ENCODE assay signal across 31 cellular contexts in the genomic region with DNA sequence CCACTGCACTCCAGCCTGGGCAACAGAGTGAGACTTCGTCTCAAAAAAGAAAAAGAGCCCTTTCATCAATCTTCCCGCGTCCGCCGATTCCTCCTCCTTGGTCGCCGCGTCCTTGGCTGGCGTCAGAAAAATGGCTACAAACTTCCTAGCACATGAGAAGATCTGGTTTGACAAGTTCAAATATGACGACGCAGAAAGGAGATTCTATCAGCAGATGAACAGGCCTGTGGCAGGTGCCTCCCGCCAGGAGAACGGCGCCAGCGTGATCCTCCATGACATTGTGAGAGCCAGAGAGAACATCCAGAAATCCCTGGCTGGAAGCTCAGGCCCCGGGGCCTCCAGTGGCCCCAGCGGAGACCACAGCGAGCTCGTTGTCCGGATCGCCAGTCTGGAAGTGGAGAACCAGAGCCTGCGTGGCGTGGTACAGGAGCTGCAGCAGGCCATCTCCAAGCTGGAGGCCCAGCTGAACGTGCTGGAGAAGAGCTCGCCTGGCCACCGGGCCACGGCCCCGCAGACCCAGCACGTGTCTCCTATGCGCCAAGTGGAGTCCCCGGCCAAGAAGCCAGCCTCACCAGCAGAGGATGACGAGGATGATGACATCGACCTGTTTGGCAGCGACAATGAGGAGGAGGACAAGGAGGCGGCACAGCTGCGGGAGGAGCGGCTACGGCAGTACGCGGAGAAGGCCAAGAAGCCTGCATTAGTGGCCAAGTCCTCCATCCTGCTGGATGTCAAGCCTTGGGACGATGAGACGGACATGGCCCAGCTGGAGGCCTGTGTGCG. TPM values are rescaled to one million over a fixed set of nuclear protein-coding genes. Genes with fewer than 3 reads are reported as not detected.
DNase-seq lines count a peak whose midpoint lies in the region; ATAC-seq, FAIRE-seq and TF ChIP-seq lines count a peak whose summit lies in the region.
"Had no signal": no experiment of that assay in that cellular context is flagged by ENCODE, and none has a peak within 500 bp of the region (broad histone marks: within the 10 kb centered on the region; RNA-seq: fewer than 3 reads in every experiment).

No MANE protein-coding gene starts in this region.

- no peak overlapping the region for H2AFZ ChIP-seq in K562 (ENCODE audit: low read depth, low read length)

- TF ChIP-seq RAD21 in K562 (CRISPR knock-in tag; conservative IDR thresholded peaks at IDR 0.05 in 1 of 2, IDR thresholded peaks at IDR 0.05 in 1 of 2), result no peak

- TF ChIP-seq EP300 in K562 (IDR thresholded peaks at IDR 0.05; ENCODE audit: low read length), result no peak

- TF ChIP-seq CTCF in K562 (IDR thresholded peaks at IDR 0.05 in 2 of 3, conservative IDR thresholded peaks at IDR 0.05 in 1 of 3; ENCODE audit: insufficient read depth in 2 of 3, low read depth in 1 of 3, low read length in 3 of 3) (no peak), neural crest cell (conservative IDR thresholded peaks at IDR 0.05) (no peak)

- no peaks in the 10 kb centered on the region for H3K9me1 ChIP-seq in K562 (ENCODE audit: control insufficient read depth, insufficient read depth, low read length)

- no peaks in the 10 kb centered on the region for H3K27me3 Mint-ChIP-seq in activated T-cell treated with anti-CD3 and anti-CD28 coated beads, Interleukin-2, amount 50 U/mL, for 72 hours (ENCODE audit: low read depth)
- H3K27me3 Mint-ChIP-seq in activated T-cell treated with anti-CD3 and anti-CD28 coated beads, Interleukin-2, amount 50 U/mL, for 4 hours (ENCODE audit: low read depth), result no peaks in the 10 kb centered on the region
- H3K27me3 Mint-ChIP-seq in neural crest cell (ENCODE audit: low read depth), result peaks cover 28% of the 10 kb centered on the region

- no peak for DNase-seq in activated T-cell treated with anti-CD3 and anti-CD28 coated beads, Interleukin-2, amount 50 U/mL, for 72 hours
- DNase-seq in activated T-cell treated with anti-CD3 and anti-CD28 coated beads, Interleukin-2, amount 50 U/mL, for 4 hours, result no peak
- DNase-seq in K562 (ENCODE audit: extremely low read depth in 1 of 4, low spot score in 3 of 4) (no peak), neural crest cell (ENCODE audit: low read depth, low spot score) (no peak)
- DNase-seq in activated CD4-positive, alpha-beta T cell treated with anti-CD3 and anti-CD28 coated beads for 1 hour, result no peak
- DNase-seq: activated B cell treated with CpG ODN at 0.5 μM for 24 hours; foreskin keratinocyte; hippocampal formation; MM.1S; NCI-H1436 treated with DMSO at 0.1 percent for 48 hours; NCI-H2171; NCI-H526 treated with DMSO at 0.1 percent for 48 hours; OCI-M1; SHP77 treated with DMSO at 0.1 percent for 48 hours; spleen; stimulated activated CD8-positive, alpha-beta memory T cell treated with anti-CD3 and anti-CD28 coated beads, Interleukin-4, amount 100 ng/mL, for 48 hours had no signal

- no peak for TF ChIP-seq POLR2A in K562 (conservative IDR thresholded peaks at IDR 0.05)

- no peaks in the 10 kb centered on the region for H3K9me3 ChIP-seq in K562 (replicated peaks; ENCODE audit: control insufficient read depth, insufficient read depth, low read depth, low read length)
- H3K9me3 ChIP-seq: spleen had no signal

- BruUV-seq in K562 (replicated peaks; lab: Mats Ljungman, UMichigan), result no TSS peak

- H4K20me1 ChIP-seq in K562 (replicated peaks; ENCODE audit: control insufficient read depth, insufficient read depth, low read length), result no peaks in the 10 kb centered on the region

- intact Hi-C loops in K562 (cut with micrococcal nuclease), result no loop called here

- peaks cover 0 to 4% of the 10 kb centered on the region in 2 donors for H3K36me3 Mint-ChIP-seq in activated T-cell treated with anti-CD3 and anti-CD28 coated beads, Interleukin-2, amount 50 U/mL, for 72 hours (ENCODE audit: insufficient read depth in 2 of 2)
- no peaks in the 10 kb centered on the region for H3K36me3 Mint-ChIP-seq in activated T-cell treated with anti-CD3 and anti-CD28 coated beads, Interleukin-2, amount 50 U/mL, for 4 hours (ENCODE audit: insufficient read depth)
- no peaks in the 10 kb centered on the region for H3K36me3 Mint-ChIP-seq in neural crest cell (ENCODE audit: low read depth)
- H3K36me3 Mint-ChIP-seq: memory B cell had no signal

- H3K27me3 ChIP-seq in K562 (ENCODE audit: control insufficient read depth in 2 of 2, insufficient read depth in 2 of 2, low read length in 2 of 2), result no peaks in the 10 kb centered on the region

- H3K4me2 ChIP-seq in K562 (ENCODE audit: insufficient read depth, low read length), result no peak overlapping the region

- no peak overlapping the region for H3K27ac Mint-ChIP-seq in activated T-cell treated with anti-CD3 and anti-CD28 coated beads, Interleukin-2, amount 50 U/mL, for 72 hours
- H3K27ac Mint-ChIP-seq in neural crest cell (ENCODE audit: unreplicated experiment), result no peak overlapping the region
- H3K27ac Mint-ChIP-seq: activated B cell treated with CpG ODN at 0.5 μM for 24 hours, IgD-negative memory B cell, memory B cell had no signal

- CTCF ChIA-PET in K562 (lab: Yijun Ruan, JAX; ENCODE audit: low intra/inter-chr PET ratio), result no interaction called here

- H3K4me3 ChIP-seq in K562, result no peak overlapping the region
- H3K4me3 ChIP-seq: spleen had no signal

- no peak for ATAC-seq in activated T-cell treated with anti-CD3 and anti-CD28 coated beads, Interleukin-2, amount 50 U/mL, for 72 hours (replicated peaks in 1 of 2)
- ATAC-seq in activated T-cell treated with anti-CD3 and anti-CD28 coated beads, Interleukin-2, amount 50 U/mL, for 4 hours, result no peak
- ATAC-seq in K562 (no peak), GM21717 (IDR thresholded peaks at IDR 0.05; ENCODE audit: unreplicated experiment) (no peak)
- ATAC-seq: foreskin keratinocyte had no signal

- H3K4me1 Mint-ChIP-seq in activated T-cell treated with anti-CD3 and anti-CD28 coated beads, Interleukin-2, amount 50 U/mL, for 72 hours (ENCODE audit: low read depth), result peaks cover 10% of the 10 kb centered on the region
- peaks cover 18% of the 10 kb centered on the region for H3K4me1 Mint-ChIP-seq in activated T-cell treated with anti-CD3 and anti-CD28 coated beads, Interleukin-2, amount 50 U/mL, for 4 hours (ENCODE audit: low read depth)
- H3K4me1 Mint-ChIP-seq in neural crest cell, result peaks cover 14% of the 10 kb centered on the region

- peak overlapping the region in 1 of 2 experiments; percentile 26; a peak in 1 of 4 replicates for H3K9ac ChIP-seq in K562 (ENCODE audit: insufficient read depth in 1 of 2, low read depth in 2 of 2, low read length in 2 of 2)

- in situ Hi-C loops in K562 (cut with MboI), result loop anchor here (5.0 to 25.0 kb wide), 2 partner anchors 188 to 483 kb away; no protein-coding TSS in a partner anchor

- no peak overlapping the region for H3K27ac ChIP-seq in K562 (ENCODE audit: extremely low read depth, low read depth, low read length)
- H3K27ac ChIP-seq: epithelial cell of prostate, foreskin keratinocyte, HL-60 had no signal

- POLR2A ChIA-PET in K562 (lab: Yijun Ruan, JAX), result interaction anchor here (0.6 to 1.0 kb wide), 4 partner anchors 9 to 12 kb away, joined by 3 to 4 read pairs (median 4); no protein-coding TSS in a partner anchor

- peaks cover 19% of the 10 kb centered on the region for H3K79me2 ChIP-seq in K562 (ENCODE audit: control insufficient read depth, insufficient read depth, low read length)

- H3K9me3 Mint-ChIP-seq in activated T-cell treated with anti-CD3 and anti-CD28 coated beads, Interleukin-2, amount 50 U/mL, for 72 hours, result no peaks in the 10 kb centered on the region
- H3K9me3 Mint-ChIP-seq in activated T-cell treated with anti-CD3 and anti-CD28 coated beads, Interleukin-2, amount 50 U/mL, for 4 hours, result no peaks in the 10 kb centered on the region
- H3K9me3 Mint-ChIP-seq in neural crest cell, result no peaks in the 10 kb centered on the region
- H3K9me3 Mint-ChIP-seq: activated B cell treated with CpG ODN at 0.5 μM for 24 hours, memory B cell had no signal

- peak overlapping the region; percentile 53 to 56 for H3K4me3 Mint-ChIP-seq in activated T-cell treated with anti-CD3 and anti-CD28 coated beads, Interleukin-2, amount 50 U/mL, for 72 hours
- no peak overlapping the region for H3K4me3 Mint-ChIP-seq in activated T-cell treated with anti-CD3 and anti-CD28 coated beads, Interleukin-2, amount 50 U/mL, for 4 hours
- H3K4me3 Mint-ChIP-seq in neural crest cell, result peak overlapping the region; percentile 64
- H3K4me3 Mint-ChIP-seq: activated B cell treated with CpG ODN at 0.5 μM for 24 hours had no signal

- H3K36me3 ChIP-seq in K562 (ENCODE audit: control insufficient read depth, insufficient read depth, low read length), result no peaks in the 10 kb centered on the region
- H3K36me3 ChIP-seq: spleen had no signal

- peaks cover 9 to 47% of the 10 kb centered on the region in 2 experiments; a peak in 4 of 5 replicates for H3K4me1 ChIP-seq in K562 (replicated peaks in 1 of 2; ENCODE audit: control insufficient read depth in 2 of 2, insufficient read depth in 2 of 2, low read length in 2 of 2)
- H3K4me1 ChIP-seq: foreskin keratinocyte had no signal

- no peak for FAIRE-seq in K562 (lab: Jason Lieb, UNC)
- FAIRE-seq: A204.1, D721Med, GM18507, islet of Langerhans had no signal

- 75% methylated on average over 22 of the region's 43 CpGs for WGBS in K562 (ENCODE audit: insufficient coverage, low coverage, missing lambda C conversion rate)

RNA-seq across cellular contexts. Expression of gene MISP3, which starts 2.1 kb away (rescaled TPM):
- 1 to 10 TPM; 4.6 to 5.8 TPM for total RNA-seq in activated T-cell treated with anti-CD3 and anti-CD28 coated beads, Interleukin-2, amount 50 U/mL, for 72 hours
- under 1 TPM; 0.24 to 0.48 (median 0.43) TPM for total RNA-seq in activated T-cell treated with anti-CD3 and anti-CD28 coated beads, Interleukin-2, amount 50 U/mL, for 4 hours
- 1.7 and 5.3 TPM in 2 replicates for total RNA-seq in K562 (2011; cell fraction: chromatin; rRNA removed; ENCODE audit: low replicate concordance)
- 5.5 and 5.7 TPM in 2 replicates for total RNA-seq in K562 (2011; cell fraction: nucleolus; rRNA removed)
- 4.1 and 5.0 TPM in 2 replicates for total RNA-seq in K562 (2011; cell fraction: nucleoplasm; rRNA removed)
- total RNA-seq in K562 (2014; rRNA removed) (3.1 and 3.9 TPM in 2 replicates), K562 (2014; rRNA removed; fragmentation: Illumina TruSeq; extraction: Trizol) (0.69 and 0.73 TPM in 2 replicates), K562 (2015; rRNA removed; fragmentation: Illumina TruSeq; extraction: Trizol) (1.6 and 1.9 TPM in 2 replicates), K562 (2021) (1.9 and 2.9 TPM in 2 replicates), neural crest cell (0.39 and 0.98 TPM in 2 replicates)
- polyA plus RNA-seq in K562 (2011; rRNA removed) (1.2 and 2.1 TPM in 2 replicates), K562 (2014; fragmentation: Illumina TruSeq; extraction: Trizol) (2.6 and 3.2 TPM in 2 replicates), K562 (2014; fragmentation: Nextera tagmentation; extraction: Ambion mirVana) (under 1 TPM; 0.25 to 0.37 TPM), K562 (2014; rRNA removed) (5.4 and 5.6 TPM in 2 replicates)
- polyA plus RNA-seq in K562 (2011; cell fraction: cytosol; rRNA removed), result 2.1 and 3.0 TPM in 2 replicates
- polyA plus RNA-seq in K562 (2011; cell fraction: nucleus; rRNA removed), result 8.6 and 12.9 TPM in 2 replicates
- 3.6 and 4.2 TPM in 2 replicates for polyA plus RNA-seq in K562 (2012)
- not detected in 2 replicates for polyA minus RNA-seq in K562 (2011; rRNA and poly(A)+ RNA removed)
- polyA minus RNA-seq in K562 (2011; cell fraction: cytosol; rRNA and poly(A)+ RNA removed), result 0.91 TPM in 1 of 2 replicates, not detected in the other
- 1.8 and 1.9 TPM in 2 replicates for polyA minus RNA-seq in K562 (2011; cell fraction: nucleus; rRNA and poly(A)+ RNA removed)

RNA-seq across cellular contexts. Expression of gene PALM3, which starts 8.6 kb away (rescaled TPM):
- under 1 TPM in 1 of 2 donors, not detected in 1; 0.10 TPM for total RNA-seq in activated T-cell treated with anti-CD3 and anti-CD28 coated beads, Interleukin-2, amount 50 U/mL, for 72 hours
- total RNA-seq in activated T-cell treated with anti-CD3 and anti-CD28 coated beads, Interleukin-2, amount 50 U/mL, for 4 hours, result not detected
- total RNA-seq in K562 (2011; cell fraction: chromatin; rRNA removed; ENCODE audit: low replicate concordance), result 0.53 and 0.76 TPM in 2 replicates
- 0.33 and 0.92 TPM in 2 replicates for total RNA-seq in K562 (2011; cell fraction: nucleolus; rRNA removed)
- total RNA-seq in K562 (2011; cell fraction: nucleoplasm; rRNA removed), result 0.73 and 0.99 TPM in 2 replicates
- total RNA-seq in K562 (2014; rRNA removed) (8.2 and 8.9 TPM in 2 replicates), K562 (2014; rRNA removed; fragmentation: Illumina TruSeq; extraction: Trizol) (2.5 and 2.8 TPM in 2 replicates), K562 (2015; rRNA removed; fragmentation: Illumina TruSeq; extraction: Trizol) (3.3 and 3.7 TPM in 2 replicates), K562 (2021) (7.6 and 9.3 TPM in 2 replicates), neural crest cell (5.2 and 5.7 TPM in 2 replicates)
- polyA plus RNA-seq in K562 (2011; rRNA removed) (2.3 and 2.9 TPM in 2 replicates), K562 (2014; fragmentation: Illumina TruSeq; extraction: Trizol) (7.4 and 10.8 TPM in 2 replicates), K562 (2014; fragmentation: Nextera tagmentation; extraction: Ambion mirVana) (under 1 TPM; 0.07 to 0.29 TPM), K562 (2014; rRNA removed) (8.9 and 12.1 TPM in 2 replicates)
- polyA plus RNA-seq in K562 (2011; cell fraction: cytosol; rRNA removed), result 2.1 and 6.1 TPM in 2 replicates
- polyA plus RNA-seq in K562 (2011; cell fraction: nucleus; rRNA removed), result 1.1 and 2.9 TPM in 2 replicates
- 2.0 and 13.9 TPM in 2 replicates for polyA plus RNA-seq in K562 (2012)
- polyA minus RNA-seq in K562 (2011; rRNA and poly(A)+ RNA removed), result 0.39 and 1.3 TPM in 2 replicates
- 0.91 and 1.4 TPM in 2 replicates for polyA minus RNA-seq in K562 (2011; cell fraction: cytosol; rRNA and poly(A)+ RNA removed)
- 0.27 and 0.56 TPM in 2 replicates for polyA minus RNA-seq in K562 (2011; cell fraction: nucleus; rRNA and poly(A)+ RNA removed)
- total RNA-seq: activated B cell treated with CpG ODN at 0.5 μM for 24 hours; foreskin keratinocyte; spleen; subcutaneous adipose tissue; T-helper 2 cell treated with Interferon-gamma antibody and Interleukin-4, amounts not matched to agents 100 ng/mL and 5 ng/mL, for 36 hours had no signal
- polyA plus RNA-seq: IgD-negative memory B cell had no signal

RNA-seq across cellular contexts. Expression of gene C19orf67, which starts 15.1 kb away (rescaled TPM):
- total RNA-seq in activated T-cell treated with anti-CD3 and anti-CD28 coated beads, Interleukin-2, amount 50 U/mL, for 72 hours, result not detected
- under 1 TPM in 1 of 3 donors, not detected in 2; 0.48 TPM for total RNA-seq in activated T-cell treated with anti-CD3 and anti-CD28 coated beads, Interleukin-2, amount 50 U/mL, for 4 hours
- total RNA-seq in K562 (2011; cell fraction: chromatin; rRNA removed; ENCODE audit: low replicate concordance), result 0.83 and 2.1 TPM in 2 replicates
- 3.7 and 4.5 TPM in 2 replicates for total RNA-seq in K562 (2011; cell fraction: nucleolus; rRNA removed)
- 1.8 and 2.1 TPM in 2 replicates for total RNA-seq in K562 (2011; cell fraction: nucleoplasm; rRNA removed)
- total RNA-seq in K562 (2014; rRNA removed) (0.45 and 1.5 TPM in 2 replicates), K562 (2014; rRNA removed; fragmentation: Illumina TruSeq; extraction: Trizol) (0.35 TPM in 1 of 2 replicates, not detected in the other), K562 (2015; rRNA removed; fragmentation: Illumina TruSeq; extraction: Trizol) (0.29 and 0.53 TPM in 2 replicates), K562 (2021) (1.1 and 2.1 TPM in 2 replicates), neural crest cell (not detected in 2 replicates)
- polyA plus RNA-seq in K562 (2011; rRNA removed) (0.39 and 0.56 TPM in 2 replicates), K562 (2014; fragmentation: Illumina TruSeq; extraction: Trizol) (0.28 and 0.39 TPM in 2 replicates), K562 (2014; fragmentation: Nextera tagmentation; extraction: Ambion mirVana) (not detected), K562 (2014; rRNA removed) (1.8 TPM in 1 of 2 replicates, not detected in the other)
- 0.46 and 0.97 TPM in 2 replicates for polyA plus RNA-seq in K562 (2011; cell fraction: cytosol; rRNA removed)
- polyA plus RNA-seq in K562 (2011; cell fraction: nucleus; rRNA removed), result 1.2 and 3.8 TPM in 2 replicates
- 0.62 and 0.68 TPM in 2 replicates for polyA plus RNA-seq in K562 (2012)
- 0.14 TPM in 1 of 2 replicates, not detected in the other for polyA minus RNA-seq in K562 (2011; rRNA and poly(A)+ RNA removed)
- not detected in 2 replicates for polyA minus RNA-seq in K562 (2011; cell fraction: cytosol; rRNA and poly(A)+ RNA removed)
- 1.5 and 3.0 TPM in 2 replicates for polyA minus RNA-seq in K562 (2011; cell fraction: nucleus; rRNA and poly(A)+ RNA removed)
- total RNA-seq: activated B cell treated with CpG ODN at 0.5 μM for 24 hours, dermis microvascular lymphatic vessel endothelial cell, foreskin keratinocyte, subcutaneous adipose tissue had no signal
- polyA plus RNA-seq: adipose tissue, BJ, foreskin keratinocyte, IgD-negative memory B cell, neural cell, spleen had no signal

RNA-seq across cellular contexts. Expression of gene SAMD1, which starts 20.1 kb away (rescaled TPM):
- 10 to 100 TPM; 41.6 to 77.1 TPM for total RNA-seq in activated T-cell treated with anti-CD3 and anti-CD28 coated beads, Interleukin-2, amount 50 U/mL, for 72 hours
- total RNA-seq in activated T-cell treated with anti-CD3 and anti-CD28 coated beads, Interleukin-2, amount 50 U/mL, for 4 hours, result 100 to 1,000 TPM in 2 of 3 donors, 10 to 100 TPM in 1; 90.0 to 130 (median 112) TPM
- 9.8 and 27.6 TPM in 2 replicates for total RNA-seq in K562 (2011; cell fraction: chromatin; rRNA removed; ENCODE audit: low replicate concordance)
- 23.5 and 24.9 TPM in 2 replicates for total RNA-seq in K562 (2011; cell fraction: nucleolus; rRNA removed)
- total RNA-seq in K562 (2011; cell fraction: nucleoplasm; rRNA removed), result 12.7 and 15.1 TPM in 2 replicates
- total RNA-seq in K562 (2014; rRNA removed) (65.4 and 71.9 TPM in 2 replicates), K562 (2014; rRNA removed; fragmentation: Illumina TruSeq; extraction: Trizol) (15.4 and 16.0 TPM in 2 replicates), K562 (2015; rRNA removed; fragmentation: Illumina TruSeq; extraction: Trizol) (43.5 and 51.7 TPM in 2 replicates), K562 (2021) (85.9 and 96.0 TPM in 2 replicates), neural crest cell (67.2 and 71.9 TPM in 2 replicates)
- polyA plus RNA-seq in K562 (2011; rRNA removed) (14.3 and 14.8 TPM in 2 replicates), K562 (2014; fragmentation: Illumina TruSeq; extraction: Trizol) (45.7 and 48.9 TPM in 2 replicates), K562 (2014; fragmentation: Nextera tagmentation; extraction: Ambion mirVana) (1 to 10 TPM; 2.9 to 3.1 TPM), K562 (2014; rRNA removed) (44.5 and 47.8 TPM in 2 replicates)
- 15.9 and 30.2 TPM in 2 replicates for polyA plus RNA-seq in K562 (2011; cell fraction: cytosol; rRNA removed)
- polyA plus RNA-seq in K562 (2011; cell fraction: nucleus; rRNA removed), result 34.7 and 64.0 TPM in 2 replicates
- 39.1 and 39.7 TPM in 2 replicates for polyA plus RNA-seq in K562 (2012)
- 4.1 and 7.6 TPM in 2 replicates for polyA minus RNA-seq in K562 (2011; rRNA and poly(A)+ RNA removed)
- 22.9 and 32.7 TPM in 2 replicates for polyA minus RNA-seq in K562 (2011; cell fraction: cytosol; rRNA and poly(A)+ RNA removed)
- polyA minus RNA-seq in K562 (2011; cell fraction: nucleus; rRNA and poly(A)+ RNA removed), result 4.8 and 5.0 TPM in 2 replicates

RNA-seq across cellular contexts. Expression of gene IL27RA, which starts 38.9 kb away (rescaled TPM):
- 10 to 100 TPM; 67.0 to 75.2 TPM for total RNA-seq in activated T-cell treated with anti-CD3 and anti-CD28 coated beads, Interleukin-2, amount 50 U/mL, for 72 hours
- total RNA-seq in activated T-cell treated with anti-CD3 and anti-CD28 coated beads, Interleukin-2, amount 50 U/mL, for 4 hours, result 100 to 1,000 TPM in 1 of 3 donors, 10 to 100 TPM in 2; 91.2 to 102 (median 94.0) TPM
- 10.9 and 28.8 TPM in 2 replicates for total RNA-seq in K562 (2011; cell fraction: chromatin; rRNA removed; ENCODE audit: low replicate concordance)
- total RNA-seq in K562 (2011; cell fraction: nucleolus; rRNA removed), result 34.2 and 45.7 TPM in 2 replicates
- total RNA-seq in K562 (2011; cell fraction: nucleoplasm; rRNA removed), result 19.0 and 24.8 TPM in 2 replicates
- 11.6 and 12.6 TPM in 2 replicates for total RNA-seq in K562 (2014; rRNA removed)
- 6.3 and 7.0 TPM in 2 replicates for total RNA-seq in K562 (2014; rRNA removed; fragmentation: Illumina TruSeq; extraction: Trizol)
- 8.6 and 8.8 TPM in 2 replicates for total RNA-seq in K562 (2015; rRNA removed; fragmentation: Illumina TruSeq; extraction: Trizol)
- total RNA-seq in K562 (2021), result 15.2 and 15.9 TPM in 2 replicates
- polyA plus RNA-seq in K562 (2011; rRNA removed), result 14.1 and 15.9 TPM in 2 replicates
- polyA plus RNA-seq in K562 (2011; cell fraction: cytosol; rRNA removed), result 9.7 and 22.4 TPM in 2 replicates
- polyA plus RNA-seq in K562 (2011; cell fraction: nucleus; rRNA removed), result 7.8 and 13.8 TPM in 2 replicates
- 12.8 and 16.0 TPM in 2 replicates for polyA plus RNA-seq in K562 (2012)
- polyA plus RNA-seq in K562 (2014; fragmentation: Illumina TruSeq; extraction: Trizol), result 12.5 and 13.3 TPM in 2 replicates
- 1 to 10 TPM; 1.9 to 2.1 TPM for polyA plus RNA-seq in K562 (2014; fragmentation: Nextera tagmentation; extraction: Ambion mirVana)
- polyA plus RNA-seq in K562 (2014; rRNA removed), result 10.6 and 12.0 TPM in 2 replicates
- polyA minus RNA-seq in K562 (2011; rRNA and poly(A)+ RNA removed), result 4.5 and 7.4 TPM in 2 replicates
- polyA minus RNA-seq in K562 (2011; cell fraction: cytosol; rRNA and poly(A)+ RNA removed), result 5.3 and 8.4 TPM in 2 replicates
- polyA minus RNA-seq in K562 (2011; cell fraction: nucleus; rRNA and poly(A)+ RNA removed), result 2.8 and 3.9 TPM in 2 replicates
- total RNA-seq in neural crest cell, result 4.8 and 5.0 TPM in 2 replicates
